ENCODE assay signal across 1 cellular context in the genomic region with DNA sequence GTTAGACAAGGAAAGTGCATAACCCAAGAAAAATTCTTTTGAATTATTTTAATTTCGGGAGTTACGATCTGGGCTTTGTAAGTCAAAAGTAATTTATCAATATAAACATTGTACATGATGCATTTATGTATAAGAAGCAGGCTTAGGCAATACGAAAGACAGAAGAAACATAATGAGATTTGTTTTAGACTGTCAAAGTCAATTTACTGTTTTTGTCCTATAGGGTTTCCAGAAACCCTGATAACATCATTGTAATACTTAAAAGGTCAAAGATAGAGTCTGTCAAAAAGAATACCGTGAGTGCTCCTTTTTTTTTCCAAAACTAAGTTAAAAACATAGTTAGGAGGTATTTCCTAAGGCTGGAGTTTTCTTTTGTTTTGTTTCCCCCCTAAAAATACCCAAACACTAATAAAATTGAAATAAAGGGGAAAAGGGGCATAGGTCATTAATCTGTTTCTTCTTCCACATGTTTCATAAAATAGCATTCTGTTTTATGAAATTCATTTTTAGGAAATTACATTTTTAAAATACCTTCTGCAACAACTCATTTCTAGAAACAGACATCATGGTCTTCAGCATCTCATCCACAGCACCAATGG.
TF ChIP-seq lines count a peak whose summit lies in the region.

No MANE protein-coding gene starts in this region.

TF ChIP-seq in SK-N-SH treated with all-trans-retinoic acid at 6 μM for 48 hours, 23 proteins besides CTCF, POLR2A, EP300 and RAD21 (continued from another document):
- TF ChIP-seq, protein P1, sequence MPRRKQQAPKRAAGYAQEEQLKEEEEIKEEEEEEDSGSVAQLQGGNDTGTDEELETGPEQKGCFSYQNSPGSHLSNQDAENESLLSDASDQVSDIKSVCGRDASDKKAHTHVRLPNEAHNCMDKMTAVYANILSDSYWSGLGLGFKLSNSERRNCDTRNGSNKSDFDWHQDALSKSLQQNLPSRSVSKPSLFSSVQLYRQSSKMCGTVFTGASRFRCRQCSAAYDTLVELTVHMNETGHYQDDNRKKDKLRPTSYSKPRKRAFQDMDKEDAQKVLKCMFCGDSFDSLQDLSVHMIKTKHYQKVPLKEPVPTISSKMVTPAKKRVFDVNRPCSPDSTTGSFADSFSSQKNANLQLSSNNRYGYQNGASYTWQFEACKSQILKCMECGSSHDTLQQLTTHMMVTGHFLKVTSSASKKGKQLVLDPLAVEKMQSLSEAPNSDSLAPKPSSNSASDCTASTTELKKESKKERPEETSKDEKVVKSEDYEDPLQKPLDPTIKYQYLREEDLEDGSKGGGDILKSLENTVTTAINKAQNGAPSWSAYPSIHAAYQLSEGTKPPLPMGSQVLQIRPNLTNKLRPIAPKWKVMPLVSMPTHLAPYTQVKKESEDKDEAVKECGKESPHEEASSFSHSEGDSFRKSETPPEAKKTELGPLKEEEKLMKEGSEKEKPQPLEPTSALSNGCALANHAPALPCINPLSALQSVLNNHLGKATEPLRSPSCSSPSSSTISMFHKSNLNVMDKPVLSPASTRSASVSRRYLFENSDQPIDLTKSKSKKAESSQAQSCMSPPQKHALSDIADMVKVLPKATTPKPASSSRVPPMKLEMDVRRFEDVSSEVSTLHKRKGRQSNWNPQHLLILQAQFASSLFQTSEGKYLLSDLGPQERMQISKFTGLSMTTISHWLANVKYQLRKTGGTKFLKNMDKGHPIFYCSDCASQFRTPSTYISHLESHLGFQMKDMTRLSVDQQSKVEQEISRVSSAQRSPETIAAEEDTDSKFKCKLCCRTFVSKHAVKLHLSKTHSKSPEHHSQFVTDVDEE (CRISPR knock-in tag; IDR thresholded peaks at IDR 0.05): peak; percentile 99
- TF ChIP-seq TOX (CRISPR knock-in tag; IDR thresholded peaks at IDR 0.05; ENCODE audit: borderline replicate concordance) (peak; percentile 98), ZFP3 (CRISPR knock-in tag; IDR thresholded peaks at IDR 0.05) (peak; percentile 58; the same call in 1 of the 2 replicates)
- TF ChIP-seq, protein P2, sequence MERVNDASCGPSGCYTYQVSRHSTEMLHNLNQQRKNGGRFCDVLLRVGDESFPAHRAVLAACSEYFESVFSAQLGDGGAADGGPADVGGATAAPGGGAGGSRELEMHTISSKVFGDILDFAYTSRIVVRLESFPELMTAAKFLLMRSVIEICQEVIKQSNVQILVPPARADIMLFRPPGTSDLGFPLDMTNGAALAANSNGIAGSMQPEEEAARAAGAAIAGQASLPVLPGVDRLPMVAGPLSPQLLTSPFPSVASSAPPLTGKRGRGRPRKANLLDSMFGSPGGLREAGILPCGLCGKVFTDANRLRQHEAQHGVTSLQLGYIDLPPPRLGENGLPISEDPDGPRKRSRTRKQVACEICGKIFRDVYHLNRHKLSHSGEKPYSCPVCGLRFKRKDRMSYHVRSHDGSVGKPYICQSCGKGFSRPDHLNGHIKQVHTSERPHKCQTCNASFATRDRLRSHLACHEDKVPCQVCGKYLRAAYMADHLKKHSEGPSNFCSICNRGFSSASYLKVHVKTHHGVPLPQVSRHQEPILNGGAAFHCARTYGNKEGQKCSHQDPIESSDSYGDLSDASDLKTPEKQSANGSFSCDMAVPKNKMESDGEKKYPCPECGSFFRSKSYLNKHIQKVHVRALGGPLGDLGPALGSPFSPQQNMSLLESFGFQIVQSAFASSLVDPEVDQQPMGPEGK (CRISPR knock-in tag; IDR thresholded peaks at IDR 0.05; ENCODE audit: borderline replicate concordance): peak; percentile 98
